Comparison of ENCODE assay signal across 7 cellular contexts in the genomic region with DNA sequence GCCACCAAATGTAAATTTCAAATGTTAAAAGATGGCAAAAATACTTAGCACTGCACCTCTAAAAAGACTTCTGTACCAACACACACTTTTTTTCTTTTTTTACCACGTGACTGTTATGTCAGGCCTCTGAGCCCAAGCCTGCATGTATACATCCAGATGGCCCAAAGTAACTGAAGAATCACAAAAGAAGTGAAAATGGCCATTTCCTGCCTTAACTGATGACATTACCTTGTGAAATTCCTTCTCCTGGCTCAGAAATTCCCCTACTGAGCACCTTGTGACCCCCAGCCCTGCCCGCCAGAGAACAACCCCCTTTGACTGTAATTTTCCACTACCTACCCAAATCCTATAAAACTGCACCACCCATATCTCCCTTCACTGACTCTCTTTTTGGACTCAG.
DNase-seq lines count a peak whose midpoint lies in the region; ATAC-seq, FAIRE-seq and TF ChIP-seq lines count a peak whose summit lies in the region.
"Not testable (repeated sequence)": the region's sequence is repeated elsewhere in the genome, so short reads cannot be mapped to it uniquely, and the experiment has no call there.

No MANE protein-coding gene starts in this region.

- TF ChIP-seq EP300 in HepG2 (IDR thresholded peaks at IDR 0.05; ENCODE audit: low read depth in 2 of 2, low read length in 2 of 2); HepG2 (CRISPR knock-in tag; IDR thresholded peaks at IDR 0.05; ENCODE audit: borderline replicate concordance): not testable (repeated sequence)

- POLR2A ChIA-PET in WTC11 (lab: Charles Lee); HepG2 (lab: Yijun Ruan, JAX): not testable (repeated sequence)

- H3K79me2 ChIP-seq in H9 (ENCODE audit: insufficient read depth, low read length); HepG2 (ENCODE audit: insufficient read depth, low read length): not testable (repeated sequence)

- H3K56ac ChIP-seq in H9 (ENCODE audit: insufficient read length, low read depth, low read length) = not testable (repeated sequence)

- H3K36me3 Mint-ChIP-seq in H9 (ENCODE audit: insufficient read depth in 1 of 3, low read depth in 3 of 3) (peaks cover 20 to 22% (median 22%) of the 10 kb centered on the region in 3 experiments), WTC11 (peaks cover 22% of the 10 kb centered on the region), endodermal cell (ENCODE audit: low read depth) (peaks cover 22% of the 10 kb centered on the region)

- H3K9ac ChIP-seq in H9 (ENCODE audit: extremely low read depth, insufficient read length, low read length); endodermal cell (ENCODE audit: extremely low read depth, low read length, poor library complexity, severe bottlenecking); HepG2 (ENCODE audit: insufficient read depth, low read depth, low read length): not testable (repeated sequence)
- H3K9ac ChIP-seq in HUES64 (ENCODE audit: low read depth, low read length) = peak overlapping the region; percentile 44; the same call in 1 of the 2 replicates

- H3K36me3 ChIP-seq in HUES64 (ENCODE audit: insufficient read depth, low read length) (peaks cover 13% of the 10 kb centered on the region; the same call in 1 of the 2 replicates), endodermal cell (ENCODE audit: control insufficient read depth, insufficient read depth, low read length) (peaks cover 13% of the 10 kb centered on the region)
- not testable (repeated sequence) for H3K36me3 ChIP-seq in HepG2 (replicated peaks in 1 of 2; ENCODE audit: control insufficient read depth in 1 of 2, insufficient read depth in 2 of 2, low read length in 2 of 2)

- not testable (repeated sequence) for H3K27ac Mint-ChIP-seq in H9, WTC11, endodermal cell

- not testable (repeated sequence) for FAIRE-seq in HepG2 (lab: Jason Lieb, UNC)

- H3K4ac ChIP-seq in H9 (ENCODE audit: low read depth, low read length) = not testable (repeated sequence)

- CTCF ChIA-PET in WTC11 (lab: Charles Lee); HepG2 (lab: Yijun Ruan, JAX; ENCODE audit: low intra/inter-chr PET ratio, low total read pairs): not testable (repeated sequence)

- H3K18ac ChIP-seq in H9 (ENCODE audit: insufficient read length, low read depth, low read length) = not testable (repeated sequence)

- not testable (repeated sequence) for H4K8ac ChIP-seq in H9 (replicated peaks; ENCODE audit: insufficient read length, low read depth, low read length)

- H3K14ac ChIP-seq in H9 (ENCODE audit: insufficient read depth, low read length) = not testable (repeated sequence)

- not testable (repeated sequence) for H3K4me3 Mint-ChIP-seq in H9, WTC11, endodermal cell

- not testable (repeated sequence) for H3K4me3 ChIP-seq in GM12865 (ENCODE audit: low read depth, low read length); endodermal cell (ENCODE audit: low read length); HepG2 (replicated peaks in 1 of 3; ENCODE audit: insufficient read depth in 1 of 3, low read depth in 2 of 3, low read length in 3 of 3)
- H3K4me3 ChIP-seq in HUES64 (ENCODE audit: low read length) = peak overlapping the region; percentile 28; the same call in 1 of the 2 replicates

- not testable (repeated sequence) for H3K23ac ChIP-seq in H9 (ENCODE audit: insufficient read length, low read depth, low read length)

- not testable (repeated sequence) for H3T11ph ChIP-seq in H9 (ENCODE audit: low read length)

- H3K27me3 Mint-ChIP-seq in H9 (ENCODE audit: low read depth); WTC11 (ENCODE audit: low read depth); endodermal cell (ENCODE audit: insufficient read depth): not testable (repeated sequence)

- H2BK20ac ChIP-seq in H9 (ENCODE audit: low read depth, low read length, poor library complexity, severe bottlenecking) = not testable (repeated sequence)

- TF ChIP-seq CTCF in GM12865 (IDR thresholded peaks at IDR 0.05; ENCODE audit: insufficient read depth, low read depth, low read length, missing control alignments); H9 (conservative IDR thresholded peaks at IDR 0.05); WTC11 (IDR thresholded peaks at IDR 0.05); endodermal cell (conservative IDR thresholded peaks at IDR 0.05); HepG2 (CRISPR knock-in tag; IDR thresholded peaks at IDR 0.05): not testable (repeated sequence)

- not testable (repeated sequence) for H2BK15ac ChIP-seq in H9 (ENCODE audit: low read depth, low read length)

- not testable (repeated sequence) for H2BK120ac ChIP-seq in H9 (ENCODE audit: low read depth, low read length, poor library complexity, severe bottlenecking)

- H3K4me1 ChIP-seq in H9 (ENCODE audit: insufficient read depth, low read length) (peaks cover 15% of the 10 kb centered on the region; the same call in 1 of the 2 replicates), HUES64 (ENCODE audit: insufficient read depth, low read length) (peaks cover 23% of the 10 kb centered on the region), HepG2 (ENCODE audit: insufficient read depth, low read length) (peaks cover 15% of the 10 kb centered on the region)
- H3K4me1 ChIP-seq in endodermal cell (ENCODE audit: control insufficient read depth, insufficient read depth, low read length) = not testable (repeated sequence)

- not testable (repeated sequence) for H2AK5ac ChIP-seq in H9 (ENCODE audit: insufficient read length, low read length)

- H4K20me1 ChIP-seq in H9 (ENCODE audit: control insufficient read depth, insufficient read depth, insufficient read length); HepG2 (ENCODE audit: insufficient read depth, low read length): not testable (repeated sequence)

- TF ChIP-seq RAD21 in HepG2 (CRISPR knock-in tag; IDR thresholded peaks at IDR 0.05) = not testable (repeated sequence)

- intact Hi-C loops in HepG2 (cut with micrococcal nuclease; ENCODE audit: unreplicated experiment) = not testable (repeated sequence)

- not testable (repeated sequence) for H2AFZ ChIP-seq in H9 (ENCODE audit: low read length); HepG2 (ENCODE audit: low read length)

- no CpG with 5 or more reads among the region's 2 CpGs for WGBS in H9 (ENCODE audit: extremely low coverage, insufficient read length, low lambda C conversion rate)
- 29% methylated on average over 2 of the region's 2 CpGs for WGBS in HUES64
- 40 to 63% methylated on average over 1 to 2 of the region's 2 CpGs for WGBS in endodermal cell (ENCODE audit: insufficient coverage in 1 of 2, insufficient read length in 1 of 2), 2 experiments
- 45% methylated on average over 2 of the region's 2 CpGs for WGBS in HepG2 (ENCODE audit: low lambda C conversion rate)

- not testable (repeated sequence) for H2BK12ac ChIP-seq in H9 (ENCODE audit: insufficient read length, low read depth, low read length)

- in situ Hi-C loops in HepG2 (cut with HindIII; ENCODE audit: extremely low pct_ligation_motif_present, low pct_unique_long_range_greater_than_20kb) = not testable (repeated sequence)

- not testable (repeated sequence) for H3K27me3 ChIP-seq in H9 (ENCODE audit: insufficient read depth, low read length); HUES64 (ENCODE audit: insufficient read depth, low read length); endodermal cell (ENCODE audit: control insufficient read depth, insufficient read depth, low read length, poor library complexity, severe bottlenecking)
- peaks cover 0 to 28% of the 10 kb centered on the region in 2 experiments; a peak in 3 of 5 replicates for H3K27me3 ChIP-seq in HepG2 (ENCODE audit: control insufficient read depth in 1 of 2, insufficient read depth in 2 of 2, low read length in 2 of 2)

- not testable (repeated sequence) for H4K91ac ChIP-seq in H9 (ENCODE audit: insufficient read length, low read depth, low read length)

- not testable (repeated sequence) for H2BK5ac ChIP-seq in H9 (ENCODE audit: insufficient read length, low read length)

- not testable (repeated sequence) for H3K23me2 ChIP-seq in H9 (ENCODE audit: insufficient read length, low read depth, low read length, poor library complexity, severe bottlenecking)

- H3K27ac ChIP-seq in H9 (ENCODE audit: insufficient read length, low read depth, low read length) = peak overlapping the region; percentile 74
- peak overlapping the region; percentile 87 for H3K27ac ChIP-seq in HUES64 (ENCODE audit: low read depth, low read length)
- not testable (repeated sequence) for H3K27ac ChIP-seq in endodermal cell (ENCODE audit: low read depth, low read length); HepG2 (ENCODE audit: extremely low read length, insufficient read depth, low read length)

- H4K5ac ChIP-seq in H9 (ENCODE audit: insufficient read length, low read depth, low read length) = not testable (repeated sequence)

- H3K9me3 ChIP-seq in H9 (ENCODE audit: control insufficient read depth, low read depth, low read length) (peaks cover 14% of the 10 kb centered on the region), HUES64 (ENCODE audit: insufficient read depth, low read depth, low read length) (peaks cover 22% of the 10 kb centered on the region), endodermal cell (ENCODE audit: control insufficient read depth, low read length) (peaks cover 29% of the 10 kb centered on the region), HepG2 (ENCODE audit: low read length) (peaks cover 21% of the 10 kb centered on the region)

- H3K79me1 ChIP-seq in H9 (ENCODE audit: insufficient read depth, low read depth, low read length, poor library complexity, severe bottlenecking) = not testable (repeated sequence)

- peak; percentile 43 for ATAC-seq in WTC11
- ATAC-seq in HepG2 = not testable (repeated sequence)

- peak overlapping the region; percentile 61 for H3K4me2 ChIP-seq in H9 (ENCODE audit: insufficient read depth, insufficient read length, low read length)
- not testable (repeated sequence) for H3K4me2 ChIP-seq in HepG2 (ENCODE audit: low read depth, low read length)

- peak; percentile 19 for DNase-seq in GM12865 (ENCODE audit: low read depth)
- peak; percentile 62 for DNase-seq in H9
- DNase-seq in WTC11 (ENCODE audit: low spot score) = peak; percentile 33
- peak; percentile 66 for DNase-seq in endodermal cell
- peak; percentile 45 for DNase-seq in iPS DF 19.7 (ENCODE audit: low read depth, low spot score)
- not testable (repeated sequence) for DNase-seq in HepG2 (ENCODE audit: low spot score)

- TF ChIP-seq POLR2A in HepG2 (IDR thresholded peaks at IDR 0.05; ENCODE audit: insufficient read depth in 1 of 2, low read depth in 2 of 2, low read length in 2 of 2) = not testable (repeated sequence)

- peaks cover 13 to 18% of the 10 kb centered on the region in 2 experiments for H3K4me1 Mint-ChIP-seq in H9
- not testable (repeated sequence) for H3K4me1 Mint-ChIP-seq in WTC11
- peaks cover 13% of the 10 kb centered on the region for H3K4me1 Mint-ChIP-seq in endodermal cell

- peaks cover 21 to 22% of the 10 kb centered on the region in 2 experiments for H3K9me3 Mint-ChIP-seq in H9
- H3K9me3 Mint-ChIP-seq in WTC11 = peaks cover 21% of the 10 kb centered on the region
- peaks cover 27% of the 10 kb centered on the region for H3K9me3 Mint-ChIP-seq in endodermal cell

- not testable (repeated sequence) for BruUV-seq in HepG2 (replicated peaks; lab: Mats Ljungman, UMichigan)
